In the genomic region with DNA sequence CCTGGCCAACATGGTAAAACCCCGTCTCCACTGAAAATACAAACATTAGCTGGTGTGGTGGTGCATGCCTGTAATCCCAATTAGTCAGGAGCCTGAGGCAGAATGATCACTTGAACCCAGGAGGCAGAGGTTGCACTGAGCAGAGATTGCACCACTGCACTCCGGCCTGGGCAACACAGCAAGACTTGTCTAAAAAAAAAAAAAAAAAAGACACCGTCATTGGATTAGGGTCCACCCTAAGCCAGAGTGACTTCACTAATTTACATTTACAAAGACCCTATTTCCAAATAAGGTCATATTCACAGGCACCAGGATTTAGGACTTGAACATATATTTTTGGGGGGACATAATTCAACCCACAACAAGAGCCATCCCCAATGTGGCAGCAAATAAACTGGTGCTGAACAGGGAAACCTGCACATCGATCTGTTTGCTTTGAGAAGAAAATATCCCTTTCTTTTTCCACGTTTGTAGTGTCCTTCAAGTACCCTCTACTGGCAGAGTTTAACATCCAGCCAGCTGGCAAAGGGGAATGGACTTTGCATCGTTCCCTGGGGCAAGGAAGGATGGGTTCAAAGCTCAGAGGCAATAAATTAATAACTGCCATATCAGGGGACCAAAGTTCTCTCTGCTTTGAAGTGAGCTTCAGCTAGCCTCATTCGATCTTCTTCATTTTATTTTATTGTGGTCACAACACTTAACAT, we compare ENCODE assay signal across 3 cellular contexts.
TF ChIP-seq lines count a peak whose summit lies in the region.

No MANE protein-coding gene starts in this region.

TF ChIP-seq in A549, 52 proteins besides CTCF, POLR2A, EP300 and RAD21:
- TF ChIP-seq EHMT2 (IDR thresholded peaks at IDR 0.05; ENCODE audit: low read depth) = no peak
- no peak for TF ChIP-seq MAZ (IDR thresholded peaks at IDR 0.05; ENCODE audit: borderline replicate concordance, low read depth, low read length)
- no peak for TF ChIP-seq NR3C1 (IDR thresholded peaks at IDR 0.05)
- no peak for TF ChIP-seq MAFK (IDR thresholded peaks at IDR 0.05; ENCODE audit: partially characterized antibody)
- no peak for TF ChIP-seq RNF2 (IDR thresholded peaks at IDR 0.05; ENCODE audit: borderline replicate concordance, low read depth)
- no peak for TF ChIP-seq EHF (CRISPR knock-in tag; IDR thresholded peaks at IDR 0.05)
- TF ChIP-seq, protein P1, sequence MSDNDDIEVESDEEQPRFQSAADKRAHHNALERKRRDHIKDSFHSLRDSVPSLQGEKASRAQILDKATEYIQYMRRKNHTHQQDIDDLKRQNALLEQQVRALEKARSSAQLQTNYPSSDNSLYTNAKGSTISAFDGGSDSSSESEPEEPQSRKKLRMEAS (IDR thresholded peaks at IDR 0.05) = no peak
- no peak for TF ChIP-seq ZNF302 (CRISPR knock-in tag; IDR thresholded peaks at IDR 0.05)
- TF ChIP-seq, protein P2, sequence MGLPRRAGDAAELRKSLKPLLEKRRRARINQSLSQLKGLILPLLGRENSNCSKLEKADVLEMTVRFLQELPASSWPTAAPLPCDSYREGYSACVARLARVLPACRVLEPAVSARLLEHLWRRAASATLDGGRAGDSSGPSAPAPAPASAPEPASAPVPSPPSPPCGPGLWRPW (IDR thresholded peaks at IDR 0.05) = no peak
- TF ChIP-seq, protein P3, sequence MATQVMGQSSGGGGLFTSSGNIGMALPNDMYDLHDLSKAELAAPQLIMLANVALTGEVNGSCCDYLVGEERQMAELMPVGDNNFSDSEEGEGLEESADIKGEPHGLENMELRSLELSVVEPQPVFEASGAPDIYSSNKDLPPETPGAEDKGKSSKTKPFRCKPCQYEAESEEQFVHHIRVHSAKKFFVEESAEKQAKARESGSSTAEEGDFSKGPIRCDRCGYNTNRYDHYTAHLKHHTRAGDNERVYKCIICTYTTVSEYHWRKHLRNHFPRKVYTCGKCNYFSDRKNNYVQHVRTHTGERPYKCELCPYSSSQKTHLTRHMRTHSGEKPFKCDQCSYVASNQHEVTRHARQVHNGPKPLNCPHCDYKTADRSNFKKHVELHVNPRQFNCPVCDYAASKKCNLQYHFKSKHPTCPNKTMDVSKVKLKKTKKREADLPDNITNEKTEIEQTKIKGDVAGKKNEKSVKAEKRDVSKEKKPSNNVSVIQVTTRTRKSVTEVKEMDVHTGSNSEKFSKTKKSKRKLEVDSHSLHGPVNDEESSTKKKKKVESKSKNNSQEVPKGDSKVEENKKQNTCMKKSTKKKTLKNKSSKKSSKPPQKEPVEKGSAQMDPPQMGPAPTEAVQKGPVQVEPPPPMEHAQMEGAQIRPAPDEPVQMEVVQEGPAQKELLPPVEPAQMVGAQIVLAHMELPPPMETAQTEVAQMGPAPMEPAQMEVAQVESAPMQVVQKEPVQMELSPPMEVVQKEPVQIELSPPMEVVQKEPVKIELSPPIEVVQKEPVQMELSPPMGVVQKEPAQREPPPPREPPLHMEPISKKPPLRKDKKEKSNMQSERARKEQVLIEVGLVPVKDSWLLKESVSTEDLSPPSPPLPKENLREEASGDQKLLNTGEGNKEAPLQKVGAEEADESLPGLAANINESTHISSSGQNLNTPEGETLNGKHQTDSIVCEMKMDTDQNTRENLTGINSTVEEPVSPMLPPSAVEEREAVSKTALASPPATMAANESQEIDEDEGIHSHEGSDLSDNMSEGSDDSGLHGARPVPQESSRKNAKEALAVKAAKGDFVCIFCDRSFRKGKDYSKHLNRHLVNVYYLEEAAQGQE (IDR thresholded peaks at IDR 0.05) = no peak
- no peak for TF ChIP-seq POLR2AphosphoS2 (conservative IDR thresholded peaks at IDR 0.05; ENCODE audit: low read length)

TF ChIP-seq in WTC11, 78 proteins besides CTCF, POLR2A, EP300 and RAD21:
- TF ChIP-seq GRHL2 (CRISPR knock-in tag; IDR thresholded peaks at IDR 0.05; ENCODE audit: insufficient replicate concordance, severe bottlenecking) (no peak), NR2C2 (CRISPR knock-in tag; IDR thresholded peaks at IDR 0.05) (no peak), JUN (CRISPR knock-in tag; IDR thresholded peaks at IDR 0.05) (no peak), CREB1 (CRISPR knock-in tag; IDR thresholded peaks at IDR 0.05) (no peak), EMX1 (CRISPR knock-in tag; IDR thresholded peaks at IDR 0.05) (no peak), RORB (CRISPR knock-in tag; IDR thresholded peaks at IDR 0.05) (no peak), NR1H2 (CRISPR knock-in tag; IDR thresholded peaks at IDR 0.05) (no peak), ZNF121 (CRISPR knock-in tag; IDR thresholded peaks at IDR 0.05) (no peak), TEAD1 (CRISPR knock-in tag; IDR thresholded peaks at IDR 0.05) (no peak), JAZF1 (CRISPR knock-in tag; IDR thresholded peaks at IDR 0.05) (no peak), KAT7 (CRISPR knock-in tag; IDR thresholded peaks at IDR 0.05; ENCODE audit: borderline replicate concordance) (no peak), RELA (CRISPR knock-in tag; IDR thresholded peaks at IDR 0.05; ENCODE audit: borderline replicate concordance) (no peak), GABPB1 (CRISPR knock-in tag; IDR thresholded peaks at IDR 0.05) (no peak), ETV6 (CRISPR knock-in tag; IDR thresholded peaks at IDR 0.05) (no peak), ZNF263 (CRISPR knock-in tag; IDR thresholded peaks at IDR 0.05; ENCODE audit: low read depth) (no peak), ZNF232 (CRISPR knock-in tag; IDR thresholded peaks at IDR 0.05) (no peak)
- TF ChIP-seq, protein P4, sequence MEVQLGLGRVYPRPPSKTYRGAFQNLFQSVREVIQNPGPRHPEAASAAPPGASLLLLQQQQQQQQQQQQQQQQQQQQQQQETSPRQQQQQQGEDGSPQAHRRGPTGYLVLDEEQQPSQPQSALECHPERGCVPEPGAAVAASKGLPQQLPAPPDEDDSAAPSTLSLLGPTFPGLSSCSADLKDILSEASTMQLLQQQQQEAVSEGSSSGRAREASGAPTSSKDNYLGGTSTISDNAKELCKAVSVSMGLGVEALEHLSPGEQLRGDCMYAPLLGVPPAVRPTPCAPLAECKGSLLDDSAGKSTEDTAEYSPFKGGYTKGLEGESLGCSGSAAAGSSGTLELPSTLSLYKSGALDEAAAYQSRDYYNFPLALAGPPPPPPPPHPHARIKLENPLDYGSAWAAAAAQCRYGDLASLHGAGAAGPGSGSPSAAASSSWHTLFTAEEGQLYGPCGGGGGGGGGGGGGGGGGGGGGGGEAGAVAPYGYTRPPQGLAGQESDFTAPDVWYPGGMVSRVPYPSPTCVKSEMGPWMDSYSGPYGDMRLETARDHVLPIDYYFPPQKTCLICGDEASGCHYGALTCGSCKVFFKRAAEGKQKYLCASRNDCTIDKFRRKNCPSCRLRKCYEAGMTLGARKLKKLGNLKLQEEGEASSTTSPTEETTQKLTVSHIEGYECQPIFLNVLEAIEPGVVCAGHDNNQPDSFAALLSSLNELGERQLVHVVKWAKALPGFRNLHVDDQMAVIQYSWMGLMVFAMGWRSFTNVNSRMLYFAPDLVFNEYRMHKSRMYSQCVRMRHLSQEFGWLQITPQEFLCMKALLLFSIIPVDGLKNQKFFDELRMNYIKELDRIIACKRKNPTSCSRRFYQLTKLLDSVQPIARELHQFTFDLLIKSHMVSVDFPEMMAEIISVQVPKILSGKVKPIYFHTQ (CRISPR knock-in tag; IDR thresholded peaks at IDR 0.05) = no peak
TF ChIP-seq in WTC11: peak in this region for 0.

TF ChIP-seq in liver, 16 proteins besides CTCF, POLR2A, EP300 and RAD21:
- peak; percentile 97 to 99 for TF ChIP-seq HNF4A (conservative IDR thresholded peaks at IDR 0.05)
- peak; percentile 2 for TF ChIP-seq FOXA2 (IDR thresholded peaks at IDR 0.05)
- TF ChIP-seq, protein P5, sequence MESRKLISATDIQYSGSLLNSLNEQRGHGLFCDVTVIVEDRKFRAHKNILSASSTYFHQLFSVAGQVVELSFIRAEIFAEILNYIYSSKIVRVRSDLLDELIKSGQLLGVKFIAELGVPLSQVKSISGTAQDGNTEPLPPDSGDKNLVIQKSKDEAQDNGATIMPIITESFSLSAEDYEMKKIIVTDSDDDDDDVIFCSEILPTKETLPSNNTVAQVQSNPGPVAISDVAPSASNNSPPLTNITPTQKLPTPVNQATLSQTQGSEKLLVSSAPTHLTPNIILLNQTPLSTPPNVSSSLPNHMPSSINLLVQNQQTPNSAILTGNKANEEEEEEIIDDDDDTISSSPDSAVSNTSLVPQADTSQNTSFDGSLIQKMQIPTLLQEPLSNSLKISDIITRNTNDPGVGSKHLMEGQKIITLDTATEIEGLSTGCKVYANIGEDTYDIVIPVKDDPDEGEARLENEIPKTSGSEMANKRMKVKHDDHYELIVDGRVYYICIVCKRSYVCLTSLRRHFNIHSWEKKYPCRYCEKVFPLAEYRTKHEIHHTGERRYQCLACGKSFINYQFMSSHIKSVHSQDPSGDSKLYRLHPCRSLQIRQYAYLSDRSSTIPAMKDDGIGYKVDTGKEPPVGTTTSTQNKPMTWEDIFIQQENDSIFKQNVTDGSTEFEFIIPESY (IDR thresholded peaks at IDR 0.05) = peak; percentile 58
- TF ChIP-seq NR2F2 (IDR thresholded peaks at IDR 0.05) = peak; percentile 61
- TF ChIP-seq YY1 (IDR thresholded peaks at IDR 0.05) = peak; percentile 60
- peak; percentile 79 to 92 for TF ChIP-seq RXRA (IDR thresholded peaks at IDR 0.05)
- peak; percentile 11 for TF ChIP-seq FOXA1 (IDR thresholded peaks at IDR 0.05)
- peak; percentile 100 for TF ChIP-seq HNF4G (IDR thresholded peaks at IDR 0.05)
- TF ChIP-seq JUND (IDR thresholded peaks at IDR 0.05) = peak; percentile 38 to 66
- TF ChIP-seq GABPA (IDR thresholded peaks at IDR 0.05 in 1 of 2, conservative IDR thresholded peaks at IDR 0.05 in 1 of 2) = peak in 1 of 2 donors; percentile 26
- no peak for TF ChIP-seq EGR1 (IDR thresholded peaks at IDR 0.05; ENCODE audit: low read depth in 2 of 2)
- TF ChIP-seq, protein P1 (IDR thresholded peaks at IDR 0.05) = peak; percentile 56
- TF ChIP-seq SP1 (IDR thresholded peaks at IDR 0.05) = peak; percentile 97
- TF ChIP-seq, protein P6, sequence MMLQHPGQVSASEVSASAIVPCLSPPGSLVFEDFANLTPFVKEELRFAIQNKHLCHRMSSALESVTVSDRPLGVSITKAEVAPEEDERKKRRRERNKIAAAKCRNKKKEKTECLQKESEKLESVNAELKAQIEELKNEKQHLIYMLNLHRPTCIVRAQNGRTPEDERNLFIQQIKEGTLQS (IDR thresholded peaks at IDR 0.05) = peak; percentile 44
- TF ChIP-seq, protein P3 (IDR thresholded peaks at IDR 0.05) = no peak
- no peak for TF ChIP-seq TAF1 (conservative IDR thresholded peaks at IDR 0.05)
